ENCODE assay signal across 31 cellular contexts in genomic region chr5:172255444-172255843, GRCh38.
"Had no signal": no experiment of that assay in that cellular context is flagged by ENCODE, and none has a peak within 500 bp of the region (broad histone marks: within the 10 kb centered on the region; RNA-seq: fewer than 3 reads in every experiment).

No MANE protein-coding gene starts in this region.

- H3K27me3 ChIP-seq: adrenal gland, body of pancreas, brain microvascular endothelial cell, breast epithelium had no signal

- H3K4me1 ChIP-seq: adrenal gland, body of pancreas, breast epithelium had no signal

- DNase-seq: activated CD4-positive, alpha-beta memory T cell treated with anti-CD3 and anti-CD28 coated beads, Interleukin-2, amount 10 ng/mL, durations not matched to agents 7 days and 5 days; activated CD4-positive, alpha-beta T cell treated with anti-CD3 and anti-CD28 coated beads for 1 hour; activated CD4-positive, alpha-beta T cell treated with anti-CD3 and anti-CD28 coated beads for 36 hours; activated CD4-positive, alpha-beta T cell treated with anti-CD3 and anti-CD28 coated beads for 48 hours; activated CD4-positive, alpha-beta T cell treated with anti-CD3 and anti-CD28 coated beads, Interleukin-2, amount 10 ng/mL, durations not matched to agents 7 days and 5 days; activated CD4-positive, alpha-beta T cell treated with anti-CD3 and anti-CD28 coated beads, Interleukin-2, amount 50 U/mL, for 48 hours; activated CD4-positive, CD25-positive, alpha-beta regulatory T cell; activated CD8-positive, alpha-beta memory T cell treated with anti-CD3 and anti-CD28 coated beads for 24 hours; activated CD8-positive, alpha-beta memory T cell treated with anti-CD3 and anti-CD28 coated beads, Interleukin-2, amount 10 ng/mL, durations not matched to agents 7 days and 5 days; activated CD8-positive, alpha-beta memory T cell treated with anti-CD3 and anti-CD28 coated beads, Interleukin-2, amount 50 U/mL, for 48 hours; activated CD8-positive, alpha-beta T cell treated with anti-CD3 and anti-CD28 coated beads, Interleukin-2, amount 10 ng/mL, durations not matched to agents 7 days and 5 days; activated effector memory CD4-positive, alpha-beta T cell treated with Interleukin-2 at 50 U/mL for 16 hours; activated gamma-delta T cell treated with Interleukin-2 at 50 U/mL for 16 hours; activated naive CD4-positive, alpha-beta T cell; activated naive CD4-positive, alpha-beta T cell treated with anti-CD3 and anti-CD28 coated beads for 36 hours; activated naive CD4-positive, alpha-beta T cell treated with anti-CD3 and anti-CD28 coated beads, Interleukin-2, amount 50 U/mL, for 16 hours; activated naive CD8-positive, alpha-beta T cell treated with anti-CD3 and anti-CD28 coated beads for 36 hours; activated T-cell treated with anti-CD3 and anti-CD28 coated beads, Interleukin-2, amount 50 U/mL, for 24 hours; activated T-cell treated with anti-CD3 and anti-CD28 coated beads, Interleukin-2, amount 50 U/mL, for 48 hours; adrenal gland; amniotic stem cell; aorta; body of pancreas; brain microvascular endothelial cell; central memory CD4-positive, alpha-beta T cell; T-helper 2 cell; T-helper 9 cell had no signal

- H3K9me3 ChIP-seq: body of pancreas had no signal

- H3K27ac ChIP-seq: adrenal gland, body of pancreas, brain microvascular endothelial cell, breast epithelium, VCaP had no signal

- H3K36me3 ChIP-seq: adrenal gland, breast epithelium had no signal

- ATAC-seq: activated CD4-positive, alpha-beta T cell treated with anti-CD3 and anti-CD28 coated beads for 36 hours; activated CD4-positive, CD25-positive, alpha-beta regulatory T cell treated with anti-CD3 and anti-CD28 coated beads, Interleukin-2, amount 50 U/mL, for 24 hours; activated CD8-positive, alpha-beta memory T cell treated with anti-CD3 and anti-CD28 coated beads, Interleukin-2, amount 10 ng/mL, durations not matched to agents 7 days and 5 days; activated CD8-positive, alpha-beta T cell treated with anti-CD3 and anti-CD28 coated beads, Interleukin-2, amount 10 ng/mL, durations not matched to agents 7 days and 5 days; activated naive CD4-positive, alpha-beta T cell treated with anti-CD3 and anti-CD28 coated beads, Interleukin-2, amount 50 U/mL, for 72 hours; body of pancreas had no signal

- H3K4me3 ChIP-seq: adrenal gland, body of pancreas, breast epithelium had no signal
